7 cellular contexts compared by ENCODE assay signal in genomic region chr9:43138909-43139308, GRCh38.
DNase-seq lines count a peak whose midpoint lies in the region; ATAC-seq and TF ChIP-seq lines count a peak whose summit lies in the region.
"Not testable (repeated sequence)": the region's sequence is repeated elsewhere in the genome, so short reads cannot be mapped to it uniquely, and the experiment has no call there.

No MANE protein-coding gene starts in this region.

- not testable (repeated sequence) for H3K27me3 ChIP-seq in RWPE2 (ENCODE audit: insufficient read depth, poor library complexity, severe bottlenecking)

- TF ChIP-seq CTCF in LNCaP clone FGC (IDR thresholded peaks at IDR 0.05; ENCODE audit: control insufficient read depth, extremely low read depth, insufficient read depth); RWPE2 (IDR thresholded peaks at IDR 0.05; ENCODE audit: poor library complexity, severe bottlenecking); astrocyte of the spinal cord (IDR thresholded peaks at IDR 0.05; ENCODE audit: low read depth, low read length); epithelial cell of esophagus (IDR thresholded peaks at IDR 0.05; ENCODE audit: insufficient read depth, low read depth, low read length, missing control alignments): not testable (repeated sequence)

- in situ Hi-C loops in astrocyte of the spinal cord (cut with HindIII; ENCODE audit: low sequenced_read_pairs), result not testable (repeated sequence)

- H3K36me3 ChIP-seq in RWPE2 (ENCODE audit: low read depth), result not testable (repeated sequence)

- peaks cover 16% of the 10 kb centered on the region for H3K4me1 ChIP-seq in RWPE2 (ENCODE audit: insufficient read depth, poor library complexity, severe bottlenecking)

- not testable (repeated sequence) for H3K9me3 ChIP-seq in RWPE2 (ENCODE audit: severe bottlenecking)

- not testable (repeated sequence) for H3K4me3 ChIP-seq in LNCaP clone FGC (ENCODE audit: low read depth, low read length); RWPE2 (ENCODE audit: severe bottlenecking); astrocyte of the spinal cord (ENCODE audit: low read depth, low read length); epithelial cell of esophagus (ENCODE audit: low read length)

- not testable (repeated sequence) for ATAC-seq in RWPE2 (ENCODE audit: low read depth)

- H3K27ac ChIP-seq in RWPE2 (ENCODE audit: poor library complexity, severe bottlenecking), result peak overlapping the region; percentile 95

- DNase-seq in EL, result peak; percentile 13
- DNase-seq in LNCaP clone FGC (ENCODE audit: low read depth), result peak; percentile 31
- DNase-seq in RWPE2 (ENCODE audit: low spot score), result not testable (repeated sequence)
- peak; percentile 42 for DNase-seq in astrocyte of the spinal cord (ENCODE audit: low read depth, low spot score)
- peak; percentile 12 for DNase-seq in epithelial cell of esophagus (ENCODE audit: low read depth)
- peak; percentile 42 for DNase-seq in glomerular visceral epithelial cell (ENCODE audit: extremely low spot score)
- peak; percentile 59 to 83 for DNase-seq in lung microvascular endothelial cell (ENCODE audit: low read depth in 2 of 2)
